1 cellular context compared by ENCODE assay signal in the genomic region with DNA sequence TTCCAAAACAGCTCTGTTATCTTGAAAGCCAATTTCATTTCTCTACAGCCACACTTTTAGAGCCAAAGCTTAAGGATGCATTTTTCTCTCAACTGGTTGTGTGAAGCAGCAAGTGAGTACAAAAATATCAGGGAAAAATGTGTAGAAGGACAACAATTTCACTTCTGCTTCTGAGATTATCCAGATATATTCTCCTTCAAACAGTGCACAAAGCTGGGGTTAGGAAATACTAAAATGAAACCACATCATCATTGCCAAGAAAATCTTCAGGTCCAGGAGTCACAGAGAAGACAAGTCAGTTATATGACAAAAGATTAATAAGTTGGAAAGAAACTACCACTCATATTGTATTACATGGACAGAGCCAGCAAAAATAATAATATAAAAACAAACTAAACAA.
TF ChIP-seq lines count a peak whose summit lies in the region.

No MANE protein-coding gene starts in this region.

TF ChIP-seq in WTC11, 78 proteins besides CTCF, POLR2A, EP300 and RAD21 (continued from another document):
- TF ChIP-seq, protein P1, sequence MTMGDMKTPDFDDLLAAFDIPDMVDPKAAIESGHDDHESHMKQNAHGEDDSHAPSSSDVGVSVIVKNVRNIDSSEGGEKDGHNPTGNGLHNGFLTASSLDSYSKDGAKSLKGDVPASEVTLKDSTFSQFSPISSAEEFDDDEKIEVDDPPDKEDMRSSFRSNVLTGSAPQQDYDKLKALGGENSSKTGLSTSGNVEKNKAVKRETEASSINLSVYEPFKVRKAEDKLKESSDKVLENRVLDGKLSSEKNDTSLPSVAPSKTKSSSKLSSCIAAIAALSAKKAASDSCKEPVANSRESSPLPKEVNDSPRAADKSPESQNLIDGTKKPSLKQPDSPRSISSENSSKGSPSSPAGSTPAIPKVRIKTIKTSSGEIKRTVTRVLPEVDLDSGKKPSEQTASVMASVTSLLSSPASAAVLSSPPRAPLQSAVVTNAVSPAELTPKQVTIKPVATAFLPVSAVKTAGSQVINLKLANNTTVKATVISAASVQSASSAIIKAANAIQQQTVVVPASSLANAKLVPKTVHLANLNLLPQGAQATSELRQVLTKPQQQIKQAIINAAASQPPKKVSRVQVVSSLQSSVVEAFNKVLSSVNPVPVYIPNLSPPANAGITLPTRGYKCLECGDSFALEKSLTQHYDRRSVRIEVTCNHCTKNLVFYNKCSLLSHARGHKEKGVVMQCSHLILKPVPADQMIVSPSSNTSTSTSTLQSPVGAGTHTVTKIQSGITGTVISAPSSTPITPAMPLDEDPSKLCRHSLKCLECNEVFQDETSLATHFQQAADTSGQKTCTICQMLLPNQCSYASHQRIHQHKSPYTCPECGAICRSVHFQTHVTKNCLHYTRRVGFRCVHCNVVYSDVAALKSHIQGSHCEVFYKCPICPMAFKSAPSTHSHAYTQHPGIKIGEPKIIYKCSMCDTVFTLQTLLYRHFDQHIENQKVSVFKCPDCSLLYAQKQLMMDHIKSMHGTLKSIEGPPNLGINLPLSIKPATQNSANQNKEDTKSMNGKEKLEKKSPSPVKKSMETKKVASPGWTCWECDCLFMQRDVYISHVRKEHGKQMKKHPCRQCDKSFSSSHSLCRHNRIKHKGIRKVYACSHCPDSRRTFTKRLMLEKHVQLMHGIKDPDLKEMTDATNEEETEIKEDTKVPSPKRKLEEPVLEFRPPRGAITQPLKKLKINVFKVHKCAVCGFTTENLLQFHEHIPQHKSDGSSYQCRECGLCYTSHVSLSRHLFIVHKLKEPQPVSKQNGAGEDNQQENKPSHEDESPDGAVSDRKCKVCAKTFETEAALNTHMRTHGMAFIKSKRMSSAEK (CRISPR knock-in tag; IDR thresholded peaks at IDR 0.05; ENCODE audit: borderline replicate concordance): no peak
- TF ChIP-seq, protein P2, sequence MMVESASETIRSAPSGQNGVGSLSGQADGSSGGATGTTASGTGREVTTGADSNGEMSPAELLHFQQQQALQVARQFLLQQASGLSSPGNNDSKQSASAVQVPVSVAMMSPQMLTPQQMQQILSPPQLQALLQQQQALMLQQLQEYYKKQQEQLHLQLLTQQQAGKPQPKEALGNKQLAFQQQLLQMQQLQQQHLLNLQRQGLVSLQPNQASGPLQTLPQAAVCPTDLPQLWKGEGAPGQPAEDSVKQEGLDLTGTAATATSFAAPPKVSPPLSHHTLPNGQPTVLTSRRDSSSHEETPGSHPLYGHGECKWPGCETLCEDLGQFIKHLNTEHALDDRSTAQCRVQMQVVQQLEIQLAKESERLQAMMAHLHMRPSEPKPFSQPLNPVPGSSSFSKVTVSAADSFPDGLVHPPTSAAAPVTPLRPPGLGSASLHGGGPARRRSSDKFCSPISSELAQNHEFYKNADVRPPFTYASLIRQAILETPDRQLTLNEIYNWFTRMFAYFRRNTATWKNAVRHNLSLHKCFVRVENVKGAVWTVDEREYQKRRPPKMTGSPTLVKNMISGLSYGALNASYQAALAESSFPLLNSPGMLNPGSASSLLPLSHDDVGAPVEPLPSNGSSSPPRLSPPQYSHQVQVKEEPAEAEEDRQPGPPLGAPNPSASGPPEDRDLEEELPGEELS (CRISPR knock-in tag; IDR thresholded peaks at IDR 0.05): no peak
